In genomic region chr7:122974229-122974628, GRCh38 we compare ENCODE assay signal across 20 cellular contexts. TPM values are rescaled to one million over a fixed set of nuclear protein-coding genes. Genes with fewer than 3 reads are reported as not detected.
DNase-seq lines count a peak whose midpoint lies in the region; ATAC-seq, FAIRE-seq and TF ChIP-seq lines count a peak whose summit lies in the region.
"Had no signal": no experiment of that assay in that cellular context is flagged by ENCODE, and none has a peak within 500 bp of the region (broad histone marks: within the 10 kb centered on the region; RNA-seq: fewer than 3 reads in every experiment).

No MANE protein-coding gene starts in this region.

- no peak overlapping the region for H2BK20ac ChIP-seq in H1 (ENCODE audit: low read length)

- no peaks in the 10 kb centered on the region for H3K27me3 ChIP-seq in GM23338 (ENCODE audit: insufficient read depth)
- H3K27me3 ChIP-seq in RWPE2 (ENCODE audit: insufficient read depth, poor library complexity, severe bottlenecking) = no peaks in the 10 kb centered on the region
- H3K27me3 ChIP-seq in H1 (replicated peaks in 1 of 4; ENCODE audit: control insufficient read depth in 3 of 4, extremely low read depth in 1 of 4, insufficient read depth in 3 of 4, low read length in 3 of 4) = no peaks in the 10 kb centered on the region
- no peaks in the 10 kb centered on the region for H3K27me3 ChIP-seq in aorta (ENCODE audit: control insufficient read depth in 1 of 2, insufficient read depth in 2 of 2, low read length in 1 of 2)

- DNase-seq in GM23338 (ENCODE audit: low spot score) (peak; percentile 28), RWPE2 (ENCODE audit: low spot score) (no peak), H1 (ENCODE audit: low read depth in 1 of 2, low spot score in 2 of 2) (peak in 1 of 2 experiments; percentile 15), myocyte (ENCODE audit: low read depth) (peak; percentile 43), RWPE1 (ENCODE audit: low spot score) (no peak), aorta (no peak), chondrocyte (ENCODE audit: low spot score) (no peak), left colon (no peak)
- DNase-seq: CD8-positive, alpha-beta T cell; COR-L47; DMS153; DMS79 treated with DMSO at 0.1 percent for 48 hours; EL; GDM1; H7 had no signal

- H3K79me1 ChIP-seq in H1 (ENCODE audit: low read depth, low read length) = no peaks in the 10 kb centered on the region

- H3K23me2 ChIP-seq in H1 (ENCODE audit: low read depth, low read length) = no peaks in the 10 kb centered on the region

- no peak overlapping the region for H3K14ac ChIP-seq in H1 (ENCODE audit: insufficient read length)

- CTCF ChIA-PET in H1 (lab: Charles Lee; ENCODE audit: partially characterized antibody) (no interaction called here), RWPE1 (lab: Yijun Ruan, JAX) (no interaction called here)

- no peak overlapping the region for H4K8ac ChIP-seq in H1 (ENCODE audit: extremely low read depth, insufficient read depth, low read length)

- POLR2A ChIA-PET in H1 (lab: Charles Lee; ENCODE audit: partially characterized antibody) = no interaction called here
- POLR2A ChIA-PET in RWPE1 (lab: Yijun Ruan, JAX; ENCODE audit: low non-redundant PET) = no interaction called here

- no peak overlapping the region for H3K4ac ChIP-seq in H1 (replicated peaks; ENCODE audit: insufficient read length, low read depth, low read length)

- H3K79me2 ChIP-seq in GM23338 (replicated peaks; ENCODE audit: insufficient read depth) = no peaks in the 10 kb centered on the region
- H3K79me2 ChIP-seq in H1 (ENCODE audit: control insufficient read depth in 1 of 2, insufficient read depth in 2 of 2, low read length in 2 of 2) = no peaks in the 10 kb centered on the region

- no peak overlapping the region for H3K9ac ChIP-seq in H1 (replicated peaks in 1 of 4; ENCODE audit: extremely low read depth in 1 of 4, low read depth in 3 of 4, low read length in 3 of 4)

- H3K9me3 Mint-ChIP-seq in GM23338 = no peaks in the 10 kb centered on the region; the same call in 2 of the 3 replicates
- H3K9me3 Mint-ChIP-seq in chondrocyte (ENCODE audit: low read depth) = no peaks in the 10 kb centered on the region

- no peak for TF ChIP-seq RAD21 in H1 (IDR thresholded peaks at IDR 0.05 in 1 of 2, conservative IDR thresholded peaks at IDR 0.05 in 1 of 2; ENCODE audit: low read depth in 2 of 2, low read length in 2 of 2)

- FAIRE-seq in H1 (lab: Jason Lieb, UNC) = no peak
- FAIRE-seq: A549, D721Med, GM12892 had no signal

- no peak overlapping the region for H2AK5ac ChIP-seq in H1 (ENCODE audit: low read depth, low read length)

- no peak overlapping the region for H3K56ac ChIP-seq in H1 (replicated peaks; ENCODE audit: insufficient read length, low read depth, low read length)

- H2BK12ac ChIP-seq in H1 (ENCODE audit: low read depth, low read length) = no peak overlapping the region

- H3K4me2 ChIP-seq in GM23338 (no peak overlapping the region), H1 (ENCODE audit: insufficient read depth in 1 of 2, low read depth in 2 of 2, low read length in 2 of 2) (no peak overlapping the region)
- H3K4me2 ChIP-seq: A549 had no signal

- H3K36me3 ChIP-seq in GM23338 (ENCODE audit: insufficient read depth) (no peaks in the 10 kb centered on the region), RWPE2 (ENCODE audit: low read depth) (no peaks in the 10 kb centered on the region), H1 (ENCODE audit: control insufficient read depth in 2 of 4, insufficient read depth in 4 of 4, low read length in 3 of 4) (no peaks in the 10 kb centered on the region), aorta (ENCODE audit: control insufficient read depth in 1 of 2, insufficient read depth in 2 of 2, low read length in 1 of 2) (no peaks in the 10 kb centered on the region)

- TF ChIP-seq CTCF in GM23338 (conservative IDR thresholded peaks at IDR 0.05; ENCODE audit: low read depth in 2 of 2) (no peak), RWPE2 (IDR thresholded peaks at IDR 0.05; ENCODE audit: poor library complexity, severe bottlenecking) (no peak), H1 (IDR thresholded peaks at IDR 0.05; ENCODE audit: control extremely low read depth in 1 of 3, insufficient read depth in 1 of 3, low read depth in 1 of 3, low read length in 3 of 3) (no peak), RWPE1 (conservative IDR thresholded peaks at IDR 0.05; ENCODE audit: low read depth) (no peak), chondrocyte (IDR thresholded peaks at IDR 0.05) (no peak)

- H3K4me1 ChIP-seq in GM23338 (ENCODE audit: insufficient read depth) (no peaks in the 10 kb centered on the region), RWPE2 (ENCODE audit: insufficient read depth, poor library complexity, severe bottlenecking) (no peaks in the 10 kb centered on the region), H1 (replicated peaks in 1 of 4; ENCODE audit: control insufficient read depth in 3 of 4, insufficient read depth in 4 of 4, low read length in 3 of 4) (peaks cover 0 to 3% (median 0%) of the 10 kb centered on the region in 4 experiments; a peak in 1 of 7 replicates), aorta (ENCODE audit: control insufficient read depth in 1 of 2, insufficient read depth in 2 of 2, low read length in 2 of 2) (no peaks in the 10 kb centered on the region)
- H3K4me1 ChIP-seq: A549 had no signal

- H3K9me2 ChIP-seq in GM23338 (ENCODE audit: insufficient read depth) = no peaks in the 10 kb centered on the region; the same call in 1 of the 2 replicates

- no peak overlapping the region for H2BK15ac ChIP-seq in H1 (ENCODE audit: low read length)

- no peak overlapping the region for H2BK120ac ChIP-seq in H1 (replicated peaks; ENCODE audit: low read depth, low read length)

- peak; percentile 46; the same call in 2 of the 3 replicates for ATAC-seq in GM23338
- ATAC-seq in RWPE2 (ENCODE audit: low read depth) = peak; percentile 35; the same call in 2 of the 3 replicates
- no peak for ATAC-seq in aorta (ENCODE audit: low FRiP score)
- no peak for ATAC-seq in left colon
- ATAC-seq: A549; CD8-positive, alpha-beta T cell had no signal

- WGBS in H1 (ENCODE audit: extremely low coverage in 1 of 2, insufficient coverage in 1 of 2, insufficient read length in 1 of 2, insufficient replicate concordance in 2 of 2, low coverage in 1 of 2, low lambda C conversion rate in 2 of 2, missing lambda C conversion rate in 1 of 2), 2 experiments = 95% methylated on average over 2 of the region's 2 CpGs; no CpG with 5 or more reads in 1 of the 2 experiments
- 78 to 83% methylated on average over 2 of the region's 2 CpGs for WGBS in aorta, 2 donors

- H4K20me1 ChIP-seq in GM23338 (replicated peaks; ENCODE audit: insufficient read depth) (no peaks in the 10 kb centered on the region), H1 (replicated peaks in 1 of 2; ENCODE audit: control insufficient read depth in 1 of 2, insufficient read depth in 2 of 2, low read length in 2 of 2) (no peaks in the 10 kb centered on the region)

- H4K91ac ChIP-seq in H1 (replicated peaks; ENCODE audit: insufficient read length, low read length) = no peak overlapping the region

- H2BK5ac ChIP-seq in H1 (ENCODE audit: low read depth, low read length) = no peak overlapping the region

- intact Hi-C loops in aorta (cut with DNase I) = no loop called here
- intact Hi-C loops in left colon (cut with DNase I, micrococcal nuclease) = no loop called here

- H3K27ac ChIP-seq in GM23338 (ENCODE audit: low read depth) (no peak overlapping the region), RWPE2 (ENCODE audit: poor library complexity, severe bottlenecking) (no peak overlapping the region), H1 (ENCODE audit: low read depth, low read length) (no peak overlapping the region), RWPE1 (no peak overlapping the region), aorta (ENCODE audit: low read depth in 1 of 2, low read length in 2 of 2) (no peak overlapping the region)
- H3K27ac ChIP-seq: A549 had no signal

- H3K4me3 Mint-ChIP-seq in GM23338 (no peak overlapping the region), chondrocyte (ENCODE audit: unreplicated experiment) (no peak overlapping the region)
- H3K4me3 Mint-ChIP-seq: CD14-positive monocyte; CD8-positive, alpha-beta T cell had no signal

- H2AFZ ChIP-seq in GM23338 (peak overlapping the region; percentile 40; the same call in 1 of the 2 replicates), H1 (ENCODE audit: low read length) (peak overlapping the region; percentile 35; the same call in 1 of the 2 replicates)

- no peak overlapping the region for H3K18ac ChIP-seq in H1 (ENCODE audit: extremely low read depth, low read length)

- no peaks in the 10 kb centered on the region for H3K27me3 Mint-ChIP-seq in GM23338 (ENCODE audit: insufficient read depth, low read depth, poor library complexity)
- H3K27me3 Mint-ChIP-seq in chondrocyte (ENCODE audit: low read depth) = peaks cover 19% of the 10 kb centered on the region

- no peak overlapping the region for H3K27ac Mint-ChIP-seq in GM23338
- H3K27ac Mint-ChIP-seq in chondrocyte (ENCODE audit: unreplicated experiment) = no peak overlapping the region
- H3K27ac Mint-ChIP-seq: CD14-positive monocyte; CD8-positive, alpha-beta T cell had no signal

- no peak overlapping the region for H4K5ac ChIP-seq in H1 (ENCODE audit: insufficient read length, low read depth, low read length)

- H3K36me3 Mint-ChIP-seq in GM23338 (ENCODE audit: low read depth) (no peaks in the 10 kb centered on the region), chondrocyte (ENCODE audit: low read depth) (no peaks in the 10 kb centered on the region)
- H3K36me3 Mint-ChIP-seq: CD14-positive monocyte; CD8-positive, alpha-beta T cell had no signal

- TF ChIP-seq POLR2A in H1 (IDR thresholded peaks at IDR 0.05; ENCODE audit: control extremely low read depth in 1 of 2, low read depth in 2 of 2, low read length in 2 of 2) = no peak

- H3F3A ChIP-seq in GM23338 (replicated peaks; ENCODE audit: low read depth) = no peaks in the 10 kb centered on the region

- H3K4me3 ChIP-seq in GM23338 (no peak overlapping the region), RWPE2 (ENCODE audit: severe bottlenecking) (no peak overlapping the region), H1 (ENCODE audit: extremely low read depth in 1 of 4, insufficient read depth in 2 of 4, low read depth in 3 of 4, low read length in 4 of 4) (no peak overlapping the region), aorta (ENCODE audit: low read length in 2 of 2) (no peak overlapping the region)
- H3K4me3 ChIP-seq: A549 had no signal

- H3K9me3 ChIP-seq in RWPE2 (ENCODE audit: severe bottlenecking) = no peaks in the 10 kb centered on the region
- no peaks in the 10 kb centered on the region for H3K9me3 ChIP-seq in H1 (ENCODE audit: insufficient read depth in 2 of 2, low read depth in 1 of 2, low read length in 1 of 2)
- no peaks in the 10 kb centered on the region for H3K9me3 ChIP-seq in aorta (ENCODE audit: control insufficient read depth, low read length)
- H3K9me3 ChIP-seq: A549 had no signal

- H3K4me1 Mint-ChIP-seq in GM23338 (peaks cover 8% of the 10 kb centered on the region), chondrocyte (ENCODE audit: low read depth) (no peaks in the 10 kb centered on the region)
- H3K4me1 Mint-ChIP-seq: CD14-positive monocyte had no signal

- H3K23ac ChIP-seq in H1 (ENCODE audit: insufficient read length) = no peak overlapping the region

- TF ChIP-seq EP300 in H1 (IDR thresholded peaks at IDR 0.05; ENCODE audit: borderline replicate concordance in 1 of 2, low read depth in 2 of 2, low read length in 2 of 2) = no peak

RNA-seq across cellular contexts. Expression of gene TAS2R16, which starts 21.3 kb away (rescaled TPM):
- not detected in 2 replicates for total RNA-seq in GM23338 (2014; rRNA removed; shearing (Covaris generic))
- not detected in 2 replicates for polyA plus RNA-seq in GM23338 (2016; fragmentation: Nextera tagmentation; extraction: Ambion mirVana)
- total RNA-seq in H1 (2021; fragmentation: NEBNext Ultra II Directional; extraction: Animal tissue kit (Norgen Biotek cat#: 25700)) = not detected in 2 replicates
- not detected in 2 replicates for polyA plus RNA-seq in H1 (2011; rRNA removed)
- not detected for polyA plus RNA-seq in H1 (2011; cell fraction: cytosol; rRNA removed)
- not detected for polyA plus RNA-seq in H1 (2011; cell fraction: nucleus; rRNA removed)
- polyA plus RNA-seq in H1 (2012, experiment 1 of 2) = not detected in 4 replicates
- polyA plus RNA-seq in H1 (2012, experiment 2 of 2) = not detected
- polyA plus RNA-seq in H1 (2013, experiment 1 of 2) = not detected
- not detected for polyA plus RNA-seq in H1 (2013, experiment 2 of 2)
- polyA minus RNA-seq in H1 (2011; rRNA and poly(A)+ RNA removed) = not detected in 2 replicates
- polyA minus RNA-seq in H1 (2011; cell fraction: cytosol; rRNA and poly(A)+ RNA removed) = not detected
- polyA minus RNA-seq in H1 (2011; cell fraction: nucleus; rRNA and poly(A)+ RNA removed) = not detected
- total RNA-seq in myocyte = not detected in 2 replicates
- polyA plus RNA-seq in myocyte (2012) = not detected
- not detected for total RNA-seq in aorta
- polyA plus RNA-seq in aorta = not detected
- not detected in 3 replicates for total RNA-seq in chondrocyte
- not detected for total RNA-seq in left colon
- total RNA-seq: CD8-positive, alpha-beta T cell; H7 had no signal
- polyA plus RNA-seq: A549, BJ, CD14-positive monocyte had no signal

Comparison
In these comparisons a context has a peak if more than half of its experiments do, and no peak if none do; other contexts are left out.
1. ATAC-seq: peak in GM23338 (single experiment) and RWPE2 (single experiment); none in aorta (single experiment) and left colon (single experiment).
2. DNase-seq: peak in GM23338 (single experiment) and myocyte (single experiment); none in RWPE2 (single experiment), RWPE1 (single experiment), aorta (0 of 2), chondrocyte (single experiment) and left colon (0 of 2).